Comparison of ENCODE assay signal across 28 cellular contexts in genomic region chr16:71826533-71827017, GRCh38.
"Had no signal": no experiment of that assay in that cellular context is flagged by ENCODE, and none has a peak within 500 bp of the region (broad histone marks: within the 10 kb centered on the region; RNA-seq: fewer than 3 reads in every experiment).

No MANE protein-coding gene starts in this region.

- H3K27me3 Mint-ChIP-seq: activated CD8-positive, alpha-beta T cell treated with anti-CD3 and anti-CD28 coated beads for 36 hours; activated naive CD8-positive, alpha-beta T cell treated with anti-CD3 and anti-CD28 coated beads for 36 hours; progenitor cell of endocrine pancreas had no signal

- H2AFZ ChIP-seq: hepatocyte had no signal

- FAIRE-seq: colon, endometrium, urothelium cell line had no signal

- ATAC-seq: activated CD8-positive, alpha-beta T cell treated with anti-CD3 and anti-CD28 coated beads for 36 hours; activated T-cell treated with anti-CD3 and anti-CD28 coated beads, Interleukin-2, amount 50 U/mL, for 4 hours; body of pancreas; gastroesophageal sphincter; left ventricle myocardium superior; mucosa of descending colon; right lobe of liver; stimulated activated naive CD8-positive, alpha-beta T cell treated with anti-CD3 and anti-CD28 coated beads, Interleukin-15, Interleukin-2, amounts not matched to agents 100 U/mL and 50 U/mL, for 24 hours; WTC11 had no signal

- H3K36me3 ChIP-seq: adrenal gland, neutrophil, right lobe of liver, transverse colon had no signal

- H3K4me1 ChIP-seq: adrenal gland, body of pancreas, gastroesophageal sphincter, right lobe of liver, testis, transverse colon had no signal

- DNase-seq: activated CD4-positive, alpha-beta T cell treated with anti-CD3 and anti-CD28 coated beads, Interleukin-2, amount 50 U/mL, for 1 hour; activated CD8-positive, alpha-beta T cell treated with anti-CD3 and anti-CD28 coated beads for 36 hours; activated naive CD4-positive, alpha-beta T cell treated with Interleukin-2 at 50 U/mL for 16 hours; activated naive CD8-positive, alpha-beta T cell treated with anti-CD3 and anti-CD28 coated beads for 36 hours; activated T-cell treated with anti-CD3 and anti-CD28 coated beads, Interleukin-2, amount 50 U/mL, for 4 hours; aorta; body of pancreas; effector CD8-positive, alpha-beta T cell; islet precursor cell; left ventricle myocardium superior; mucosa of descending colon; nephron progenitor cell; right lobe of liver; stimulated activated CD4-positive, alpha-beta T cell treated with anti-CD3 and anti-CD28 coated beads, Interleukin-12 subunit alpha, Interleukin-12 subunit beta, amount 100 ng/mL, for 4 hours; stimulated activated CD4-positive, alpha-beta T cell treated with anti-CD3 and anti-CD28 coated beads, Interleukin-4, amount 100 ng/mL, for 1 hour; stimulated activated naive CD8-positive, alpha-beta T cell treated with anti-CD3 and anti-CD28 coated beads, Interleukin-15, Interleukin-2, amounts not matched to agents 100 U/mL and 50 U/mL, for 24 hours; testis; transverse colon had no signal

- H3K4me3 ChIP-seq: adrenal gland, body of pancreas, gastroesophageal sphincter, hepatocyte, mucosa of descending colon, right lobe of liver, skin epidermis, testis, transverse colon had no signal

- H3K9me3 Mint-ChIP-seq: activated CD8-positive, alpha-beta T cell treated with anti-CD3 and anti-CD28 coated beads for 36 hours; activated naive CD8-positive, alpha-beta T cell treated with anti-CD3 and anti-CD28 coated beads for 36 hours; activated T-cell treated with anti-CD3 and anti-CD28 coated beads, Interleukin-2, amount 50 U/mL, for 4 hours; WTC11 had no signal

- H3K36me3 Mint-ChIP-seq: activated naive CD8-positive, alpha-beta T cell treated with anti-CD3 and anti-CD28 coated beads for 36 hours; WTC11 had no signal

- H3K4me1 Mint-ChIP-seq: activated naive CD8-positive, alpha-beta T cell treated with anti-CD3 and anti-CD28 coated beads for 36 hours; nephron progenitor cell; WTC11 had no signal

- H3K79me2 ChIP-seq: hepatocyte had no signal

- H3K9me3 ChIP-seq: adrenal gland, body of pancreas, gastroesophageal sphincter, mucosa of descending colon, neutrophil, right lobe of liver, testis, transverse colon had no signal

- H3K27me3 ChIP-seq: adrenal gland, body of pancreas, gastroesophageal sphincter, hepatocyte, neutrophil, right lobe of liver, testis, transverse colon had no signal

- H3K4me2 ChIP-seq: hepatocyte had no signal

- H3K27ac ChIP-seq: adrenal gland, body of pancreas, gastroesophageal sphincter, hepatocyte, neutrophil, right lobe of liver, skin epidermis, testis, transverse colon had no signal

- H3K4me3 Mint-ChIP-seq: activated CD8-positive, alpha-beta T cell treated with anti-CD3 and anti-CD28 coated beads for 36 hours; activated naive CD8-positive, alpha-beta T cell treated with anti-CD3 and anti-CD28 coated beads for 36 hours; activated T-cell treated with anti-CD3 and anti-CD28 coated beads, Interleukin-2, amount 50 U/mL, for 4 hours; nephron progenitor cell; WTC11 had no signal

- H3K27ac Mint-ChIP-seq: activated CD8-positive, alpha-beta T cell treated with anti-CD3 and anti-CD28 coated beads for 36 hours; activated naive CD8-positive, alpha-beta T cell treated with anti-CD3 and anti-CD28 coated beads for 36 hours; nephron progenitor cell; progenitor cell of endocrine pancreas; WTC11 had no signal
